In genomic region chr6:132205946-132206345, GRCh38 we compare ENCODE assay signal across 19 cellular contexts.
"Had no signal": no experiment of that assay in that cellular context is flagged by ENCODE, and none has a peak within 500 bp of the region (broad histone marks: within the 10 kb centered on the region; RNA-seq: fewer than 3 reads in every experiment).

No MANE protein-coding gene starts in this region.

- H3K4me1 Mint-ChIP-seq: activated CD4-positive, alpha-beta T cell treated with anti-CD3 and anti-CD28 coated beads, Interleukin-2, amount 10 ng/mL, durations not matched to agents 24 days and 14 days; central memory CD8-positive, alpha-beta T cell; immature natural killer cell; stimulated activated naive CD8-positive, alpha-beta T cell treated with anti-CD3 and anti-CD28 coated beads, Interleukin-15, amount 100 ng/mL, for 72 hours; T-cell had no signal

- H3K9me3 ChIP-seq: upper lobe of right lung had no signal

- H3K4me3 ChIP-seq: coronary artery, upper lobe of right lung had no signal

- H3K36me3 ChIP-seq: upper lobe of right lung had no signal

- H3K36me3 Mint-ChIP-seq: immature natural killer cell, T-cell had no signal

- H3K4me3 Mint-ChIP-seq: activated CD4-positive, alpha-beta T cell treated with anti-CD3 and anti-CD28 coated beads, Interleukin-2, amount 10 ng/mL, durations not matched to agents 24 days and 14 days; activated CD8-positive, alpha-beta T cell treated with anti-CD3 and anti-CD28 coated beads for 36 hours; activated naive CD4-positive, alpha-beta T cell treated with anti-CD3 and anti-CD28 coated beads for 36 hours; central memory CD8-positive, alpha-beta T cell; immature natural killer cell; nephron; stimulated activated naive CD8-positive, alpha-beta T cell treated with anti-CD3 and anti-CD28 coated beads, Interleukin-15, amount 100 ng/mL, for 72 hours; T-cell had no signal

- H3K27me3 ChIP-seq: upper lobe of right lung had no signal

- FAIRE-seq: endometrium had no signal

- ATAC-seq: activated CD8-positive, alpha-beta T cell treated with anti-CD3 and anti-CD28 coated beads for 36 hours; left lobe of liver; SK-N-SH treated with all-trans-retinoic acid at 6 μM for 48 hours; stimulated activated naive CD8-positive, alpha-beta T cell treated with anti-CD3 and anti-CD28 coated beads, Interleukin-15, amount 100 ng/mL, for 72 hours; T-cell; upper lobe of right lung had no signal

- H3K27ac Mint-ChIP-seq: activated CD4-positive, alpha-beta T cell treated with anti-CD3 and anti-CD28 coated beads, Interleukin-2, amount 10 ng/mL, durations not matched to agents 24 days and 14 days; activated CD8-positive, alpha-beta T cell treated with anti-CD3 and anti-CD28 coated beads for 36 hours; activated naive CD4-positive, alpha-beta T cell treated with anti-CD3 and anti-CD28 coated beads for 36 hours; activated T-helper 2 cell treated with anti-CD3 and anti-CD28 coated beads, Interferon-gamma antibody, Interleukin-2, Interleukin-4, amounts not matched to agents 10 μg/mL and 5 μg/mL and 100 μg/mL, durations not matched to agents 14 hours and 24 hours and 36 hours; immature natural killer cell; nephron; stimulated activated naive CD8-positive, alpha-beta T cell treated with anti-CD3 and anti-CD28 coated beads, Interleukin-15, amount 100 ng/mL, for 72 hours; T-cell had no signal

- H3K4me1 ChIP-seq: upper lobe of right lung had no signal

- DNase-seq: activated CD4-positive, alpha-beta T cell treated with anti-CD3 and anti-CD28 coated beads, Interleukin-2, amount 10 ng/mL, durations not matched to agents 24 days and 14 days; activated CD8-positive, alpha-beta T cell treated with anti-CD3 and anti-CD28 coated beads for 36 hours; activated naive CD4-positive, alpha-beta T cell treated with anti-CD3 and anti-CD28 coated beads for 36 hours; activated T-cell treated with anti-CD3 and anti-CD28 coated beads, Interleukin-2, amount 50 U/mL, for 1 hour; immature natural killer cell; midbrain; nucleus accumbens; retina; stimulated activated CD4-positive, alpha-beta T cell treated with anti-CD3 and anti-CD28 coated beads, Interleukin-12 subunit alpha, Interleukin-12 subunit beta, amount 100 ng/mL, for 4 hours; stimulated activated naive CD8-positive, alpha-beta T cell treated with anti-CD3 and anti-CD28 coated beads, Interleukin-15, amount 100 ng/mL, for 72 hours; T-cell; upper lobe of right lung had no signal

- H3K27ac ChIP-seq: coronary artery, upper lobe of right lung had no signal

- H3K9me3 Mint-ChIP-seq: activated CD4-positive, alpha-beta T cell treated with anti-CD3 and anti-CD28 coated beads, Interleukin-2, amount 10 ng/mL, durations not matched to agents 24 days and 14 days; activated CD8-positive, alpha-beta T cell treated with anti-CD3 and anti-CD28 coated beads for 36 hours; activated naive CD4-positive, alpha-beta T cell treated with anti-CD3 and anti-CD28 coated beads for 36 hours; activated T-helper 2 cell treated with anti-CD3 and anti-CD28 coated beads, Interferon-gamma antibody, Interleukin-2, Interleukin-4, amounts not matched to agents 10 μg/mL and 5 μg/mL and 100 μg/mL, durations not matched to agents 14 hours and 24 hours and 36 hours; central memory CD8-positive, alpha-beta T cell; stimulated activated naive CD8-positive, alpha-beta T cell treated with anti-CD3 and anti-CD28 coated beads, Interleukin-15, amount 100 ng/mL, for 72 hours; T-cell had no signal
